9 cellular contexts compared by ENCODE assay signal in genomic region chr20:50151034-50151743, GRCh38. TPM values are rescaled to one million over a fixed set of nuclear protein-coding genes. Genes with fewer than 3 reads are reported as not detected.
DNase-seq lines count a peak whose midpoint lies in the region; ATAC-seq, FAIRE-seq and TF ChIP-seq lines count a peak whose summit lies in the region.
"Had no signal": no experiment of that assay in that cellular context is flagged by ENCODE, and none has a peak within 500 bp of the region (broad histone marks: within the 10 kb centered on the region; RNA-seq: fewer than 3 reads in every experiment).

No MANE protein-coding gene starts in this region.

- in situ Hi-C loops in transverse colon (cut with MboI; ENCODE audit: low pct_ligation_motif_present in 1 of 4, low pct_unique_long_range_greater_than_20kb in 1 of 4, low sequenced_read_pairs in 3 of 4), result no loop called here

- no peak overlapping the region for H3K4me3 ChIP-seq in kidney (ENCODE audit: low read length in 2 of 2)
- peak overlapping the region in 1 of 4 donors; percentile 99 for H3K4me3 ChIP-seq in transverse colon
- H3K4me3 ChIP-seq: cardiac muscle cell had no signal

- no peak for TF ChIP-seq CTCF in kidney (IDR thresholded peaks at IDR 0.05; ENCODE audit: borderline replicate concordance, extremely low read depth, insufficient read depth)
- no peak for TF ChIP-seq CTCF in transverse colon (IDR thresholded peaks at IDR 0.05)

- H3K36me3 ChIP-seq in kidney (ENCODE audit: control insufficient read depth in 1 of 2, insufficient read depth in 2 of 2, low read length in 2 of 2) (no peaks in the 10 kb centered on the region), transverse colon (no peaks in the 10 kb centered on the region)
- H3K36me3 ChIP-seq: cardiac muscle cell had no signal

- no peaks in the 10 kb centered on the region for H3K27me3 Mint-ChIP-seq in activated T-cell treated with anti-CD3 and anti-CD28 coated beads, Interleukin-2, amount 50 U/mL, for 72 hours (ENCODE audit: low read depth)

- ATAC-seq in activated T-cell treated with anti-CD3 and anti-CD28 coated beads, Interleukin-2, amount 50 U/mL, for 72 hours (replicated peaks in 1 of 2), result no peak
- no peak for ATAC-seq in activated naive CD4-positive, alpha-beta T cell treated with anti-CD3 and anti-CD28 coated beads, Interleukin-2, amount 50 U/mL, for 72 hours

- peaks cover 1 to 2% of the 10 kb centered on the region in 2 donors for H3K36me3 Mint-ChIP-seq in activated T-cell treated with anti-CD3 and anti-CD28 coated beads, Interleukin-2, amount 50 U/mL, for 72 hours (ENCODE audit: insufficient read depth in 2 of 2)
- peaks cover 8 to 11% of the 10 kb centered on the region in 2 donors for H3K36me3 Mint-ChIP-seq in activated naive CD4-positive, alpha-beta T cell treated with anti-CD3 and anti-CD28 coated beads, Interleukin-2, amount 50 U/mL, for 72 hours

- H3K9me3 ChIP-seq in kidney (ENCODE audit: control insufficient read depth in 1 of 2, low read length in 2 of 2) (no peaks in the 10 kb centered on the region), transverse colon (no peaks in the 10 kb centered on the region)

- TF ChIP-seq EP300 in transverse colon (IDR thresholded peaks at IDR 0.05; ENCODE audit: low read depth), result no peak

- peak overlapping the region in 1 of 2 donors; percentile 22 for H3K9ac ChIP-seq in kidney (ENCODE audit: low read length in 2 of 2)

- no peak for FAIRE-seq in kidney (lab: Jason Lieb, UNC)

- H3K4me3 Mint-ChIP-seq in activated T-cell treated with anti-CD3 and anti-CD28 coated beads, Interleukin-2, amount 50 U/mL, for 72 hours, result peak overlapping the region; percentile 86 to 94

- WGBS in transverse colon (ENCODE audit: low coverage in 1 of 2), 2 donors, result 74 to 93% methylated on average over 3 to 10 of the region's 10 CpGs

- no peaks in the 10 kb centered on the region for H3K9me3 Mint-ChIP-seq in activated T-cell treated with anti-CD3 and anti-CD28 coated beads, Interleukin-2, amount 50 U/mL, for 72 hours
- no peaks in the 10 kb centered on the region for H3K9me3 Mint-ChIP-seq in activated naive CD4-positive, alpha-beta T cell treated with anti-CD3 and anti-CD28 coated beads, Interleukin-2, amount 50 U/mL, for 72 hours

- H3K27ac ChIP-seq in kidney (ENCODE audit: low read depth in 2 of 2, low read length in 2 of 2), result peak overlapping the region; percentile 1
- H3K27ac ChIP-seq in transverse colon, result peak overlapping the region; percentile 93 to 99 (median 98)
- H3K27ac ChIP-seq: cardiac muscle cell had no signal

- peaks cover 71% of the 10 kb centered on the region for H3K4me1 Mint-ChIP-seq in activated T-cell treated with anti-CD3 and anti-CD28 coated beads, Interleukin-2, amount 50 U/mL, for 72 hours (ENCODE audit: low read depth)

- H3K4me1 ChIP-seq in kidney (ENCODE audit: control insufficient read depth in 1 of 2, insufficient read depth in 1 of 2, low read depth in 1 of 2, low read length in 2 of 2) (peaks cover 12 to 34% of the 10 kb centered on the region in 2 donors), transverse colon (peaks cover 44 to 69% (median 66%) of the 10 kb centered on the region in 4 donors)

- intact Hi-C loops in kidney (cut with DNase I) (no loop called here), transverse colon (cut with DNase I; ENCODE audit: low total_unique reads) (no loop called here)

- no peaks in the 10 kb centered on the region for H3K27me3 ChIP-seq in transverse colon
- H3K27me3 ChIP-seq: cardiac muscle cell had no signal

- H3K27ac Mint-ChIP-seq in activated T-cell treated with anti-CD3 and anti-CD28 coated beads, Interleukin-2, amount 50 U/mL, for 72 hours, result peak overlapping the region; percentile 68
- H3K27ac Mint-ChIP-seq in activated naive CD4-positive, alpha-beta T cell treated with anti-CD3 and anti-CD28 coated beads, Interleukin-2, amount 50 U/mL, for 72 hours, result peak overlapping the region; percentile 70 to 90

- DNase-seq in activated T-cell treated with anti-CD3 and anti-CD28 coated beads, Interleukin-2, amount 50 U/mL, for 72 hours, result no peak
- no peak for DNase-seq in activated T-cell treated with anti-CD3 and anti-CD28 coated beads, Interleukin-2, amount 50 U/mL, for 48 hours
- no peak for DNase-seq in activated naive CD4-positive, alpha-beta T cell treated with anti-CD3 and anti-CD28 coated beads, Interleukin-2, amount 50 U/mL, for 72 hours (ENCODE audit: low spot score in 2 of 2)
- no peak for DNase-seq in kidney
- DNase-seq in transverse colon, result peak; percentile 57
- no peak for DNase-seq in stimulated activated CD4-positive, alpha-beta T cell treated with anti-CD3 and anti-CD28 coated beads, Interleukin-2, amount 100 ng/mL, for 48 hours
- DNase-seq in dedifferentiated amniotic fluid mesenchymal stem cell (ENCODE audit: extremely low spot score), result no peak
- no peak for DNase-seq in activated CD4-positive, alpha-beta T cell treated with anti-CD3 and anti-CD28 coated beads, Interleukin-2, amount 50 U/mL, for 1 hour

- TF ChIP-seq POLR2A in transverse colon (IDR thresholded peaks at IDR 0.05), result no peak

RNA-seq across cellular contexts. Expression of gene PEDS1, which starts 2.3 kb away (rescaled TPM):
- 10 to 100 TPM; 14.4 to 17.9 TPM for total RNA-seq in activated T-cell treated with anti-CD3 and anti-CD28 coated beads, Interleukin-2, amount 50 U/mL, for 72 hours
- total RNA-seq in activated naive CD4-positive, alpha-beta T cell treated with anti-CD3 and anti-CD28 coated beads, Interleukin-2, amount 50 U/mL, for 72 hours, result 10 to 100 TPM; 14.8 to 21.2 TPM
- total RNA-seq in kidney (16.3 TPM), transverse colon (10 to 100 TPM in 3 of 4 donors, 1 to 10 TPM in 1; 9.6 to 30.9 (median 23.2) TPM)
- 18.3 TPM for polyA plus RNA-seq in kidney (ENCODE audit: insufficient read depth, low read depth, low replicate concordance)

RNA-seq across cellular contexts. Expression of gene UBE2V1, which starts 38.2 kb away (rescaled TPM):
- total RNA-seq in activated T-cell treated with anti-CD3 and anti-CD28 coated beads, Interleukin-2, amount 50 U/mL, for 72 hours, result 100 to 1,000 TPM; 150 to 176 TPM
- total RNA-seq in activated naive CD4-positive, alpha-beta T cell treated with anti-CD3 and anti-CD28 coated beads, Interleukin-2, amount 50 U/mL, for 72 hours, result 100 to 1,000 TPM; 152 to 221 TPM
- total RNA-seq in kidney, result 99.1 TPM
- polyA plus RNA-seq in kidney (ENCODE audit: insufficient read depth, low read depth, low replicate concordance), result 105 TPM
- 100 to 1,000 TPM in 1 of 4 donors, 10 to 100 TPM in 3; 23.7 to 104 (median 62.8) TPM for total RNA-seq in transverse colon

RNA-seq across cellular contexts. Expression of gene CEBPB, which starts 39.4 kb away (rescaled TPM):
- total RNA-seq in activated T-cell treated with anti-CD3 and anti-CD28 coated beads, Interleukin-2, amount 50 U/mL, for 72 hours, result 100 to 1,000 TPM; 111 to 134 TPM
- 10 to 100 TPM; 29.0 to 50.9 TPM for total RNA-seq in activated naive CD4-positive, alpha-beta T cell treated with anti-CD3 and anti-CD28 coated beads, Interleukin-2, amount 50 U/mL, for 72 hours
- total RNA-seq in kidney (81.4 TPM), transverse colon (10 to 100 TPM; 26.1 to 78.9 (median 57.1) TPM)
- 33.6 TPM for polyA plus RNA-seq in kidney (ENCODE audit: insufficient read depth, low read depth, low replicate concordance)
